In the genomic region with DNA sequence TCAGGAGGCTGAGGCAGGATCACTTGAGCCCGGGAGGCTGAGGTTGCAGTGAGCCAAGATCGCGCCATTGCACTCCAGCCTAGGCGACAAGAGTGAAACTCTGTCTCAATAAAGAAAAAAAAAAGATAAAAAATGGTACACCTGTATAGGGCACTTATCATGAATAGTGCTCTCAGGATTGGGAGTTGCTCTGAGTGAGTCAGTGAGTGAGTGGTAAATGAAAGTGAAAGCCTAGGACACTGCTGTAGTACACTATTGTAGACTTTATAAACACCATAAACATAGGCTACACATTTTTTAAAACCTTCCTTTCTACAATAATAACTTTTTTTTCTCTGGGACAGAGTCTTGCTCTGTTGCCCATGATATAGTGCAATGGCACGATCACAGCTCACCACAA, we compare ENCODE assay signal across 17 cellular contexts. TPM values are rescaled to one million over a fixed set of nuclear protein-coding genes. Genes with fewer than 3 reads are reported as not detected.
DNase-seq lines count a peak whose midpoint lies in the region; ATAC-seq and TF ChIP-seq lines count a peak whose summit lies in the region.
"Had no signal": no experiment of that assay in that cellular context is flagged by ENCODE, and none has a peak within 500 bp of the region (broad histone marks: within the 10 kb centered on the region; RNA-seq: fewer than 3 reads in every experiment).

No MANE protein-coding gene starts in this region.

- DNase-seq in DMS53 (lab: John Stamatoyannopoulos, UW): peak; percentile 13
- no peak for DNase-seq in DMS53 treated with DMSO at 0.1 percent for 48 hours (lab: John Stamatoyannopoulos, UW; ENCODE audit: unreplicated experiment)
- no peak for DNase-seq in T-helper 2 cell treated with Interferon-gamma antibody and Interleukin-4, amounts not matched to agents 5 μg/mL and 100 μg/mL, for 36 hours (ENCODE audit: low spot score)
- no peak for DNase-seq in mucosa of descending colon
- DNase-seq in suprapubic skin (ENCODE audit: low spot score in 2 of 2): no peak
- DNase-seq in prostate gland (ENCODE audit: low spot score): no peak
- DNase-seq in RPMI8226: no peak
- DNase-seq: activated CD4-positive, alpha-beta T cell treated with anti-CD3 and anti-CD28 coated beads for 4 hours; activated naive CD4-positive, alpha-beta T cell treated with anti-CD3 and anti-CD28 coated beads, Interleukin-2, amount 50 U/mL, for 16 hours; left ventricle myocardium superior; NCI-H1092 treated with DMSO at 0.1 percent for 48 hours; NCI-H345; thyroid gland had no signal

- no peak overlapping the region for H3K27ac ChIP-seq in suprapubic skin
- no peak overlapping the region for H3K27ac ChIP-seq in prostate gland
- H3K27ac ChIP-seq: 22Rv1, neutrophil, thyroid gland had no signal

- intact Hi-C loops in mucosa of descending colon (cut with DNase I, micrococcal nuclease): no loop called here
- intact Hi-C loops in prostate gland (cut with DNase I): no loop called here

- peaks cover 21% of the 10 kb centered on the region for H3K36me3 Mint-ChIP-seq in T-helper 2 cell treated with Interferon-gamma antibody and Interleukin-4, amounts not matched to agents 5 μg/mL and 100 μg/mL, for 36 hours (ENCODE audit: low read depth)

- no peaks in the 10 kb centered on the region for H3K27me3 Mint-ChIP-seq in T-helper 2 cell treated with Interferon-gamma antibody and Interleukin-4, amounts not matched to agents 5 μg/mL and 100 μg/mL, for 36 hours (ENCODE audit: low read depth)

- H3K27ac Mint-ChIP-seq in T-helper 2 cell treated with Interferon-gamma antibody and Interleukin-4, amounts not matched to agents 5 μg/mL and 100 μg/mL, for 36 hours: peak overlapping the region; percentile 53

- TF ChIP-seq POLR2A in suprapubic skin (IDR thresholded peaks at IDR 0.05) (no peak), prostate gland (IDR thresholded peaks at IDR 0.05) (no peak)

- H3K9me3 ChIP-seq in mucosa of descending colon (no peaks in the 10 kb centered on the region), suprapubic skin (no peaks in the 10 kb centered on the region), prostate gland (no peaks in the 10 kb centered on the region)
- H3K9me3 ChIP-seq: neutrophil, thyroid gland had no signal

- 95% methylated on average over 5 of the region's 5 CpGs for WGBS in suprapubic skin
- WGBS in prostate gland: 96% methylated on average over 5 of the region's 5 CpGs

- peaks cover 18% of the 10 kb centered on the region for H3K4me1 Mint-ChIP-seq in T-helper 2 cell treated with Interferon-gamma antibody and Interleukin-4, amounts not matched to agents 5 μg/mL and 100 μg/mL, for 36 hours (ENCODE audit: low read depth)

- ATAC-seq in GM21619 (IDR thresholded peaks at IDR 0.05; ENCODE audit: unreplicated experiment) (peak; percentile 72), mucosa of descending colon (peak; percentile 98)
- ATAC-seq: HCT116, left ventricle myocardium superior had no signal

- H3K27me3 ChIP-seq in suprapubic skin: no peaks in the 10 kb centered on the region
- no peaks in the 10 kb centered on the region for H3K27me3 ChIP-seq in prostate gland (replicated peaks; ENCODE audit: insufficient read depth)
- H3K27me3 ChIP-seq: neutrophil, thyroid gland had no signal

- TF ChIP-seq CTCF in mucosa of descending colon (IDR thresholded peaks at IDR 0.05) (no peak), suprapubic skin (IDR thresholded peaks at IDR 0.05) (no peak), prostate gland (IDR thresholded peaks at IDR 0.05) (no peak)

- H3K9me3 Mint-ChIP-seq in T-helper 2 cell treated with Interferon-gamma antibody and Interleukin-4, amounts not matched to agents 5 μg/mL and 100 μg/mL, for 36 hours: no peaks in the 10 kb centered on the region

- H3K36me3 ChIP-seq in mucosa of descending colon (ENCODE audit: low read depth) (no peaks in the 10 kb centered on the region), suprapubic skin (peaks cover 3% of the 10 kb centered on the region), prostate gland (no peaks in the 10 kb centered on the region)
- H3K36me3 ChIP-seq: thyroid gland had no signal

- H3K4me3 Mint-ChIP-seq in T-helper 2 cell treated with Interferon-gamma antibody and Interleukin-4, amounts not matched to agents 5 μg/mL and 100 μg/mL, for 36 hours: peak overlapping the region; percentile 10

- TF ChIP-seq EP300 in suprapubic skin (IDR thresholded peaks at IDR 0.05): no peak

- H3K4me1 ChIP-seq in mucosa of descending colon (ENCODE audit: low read depth) (peaks cover 9% of the 10 kb centered on the region), suprapubic skin (no peaks in the 10 kb centered on the region), prostate gland (replicated peaks) (no peaks in the 10 kb centered on the region)
- H3K4me1 ChIP-seq: thyroid gland had no signal

- H3K4me3 ChIP-seq in mucosa of descending colon (no peak overlapping the region), suprapubic skin (no peak overlapping the region), prostate gland (no peak overlapping the region)
- H3K4me3 ChIP-seq: thyroid gland had no signal

RNA-seq across cellular contexts. Expression of a gene that starts 16.8 kb away (rescaled TPM):
- total RNA-seq in mucosa of descending colon (10 to 100 TPM in 2 of 3 donors, 1 to 10 TPM in 1; 8.7 to 14.6 (median 10.8) TPM), suprapubic skin (1 to 10 TPM; 1.5 to 4.8 (median 2.7) TPM), prostate gland (10 to 100 TPM; 11.7 to 13.4 TPM)
